Comparison of ENCODE assay signal across 16 cellular contexts in genomic region chr10:26779176-26779860, GRCh38.
DNase-seq lines count a peak whose midpoint lies in the region; ATAC-seq and TF ChIP-seq lines count a peak whose summit lies in the region.
"Had no signal": no experiment of that assay in that cellular context is flagged by ENCODE, and none has a peak within 500 bp of the region (broad histone marks: within the 10 kb centered on the region; RNA-seq: fewer than 3 reads in every experiment).

No MANE protein-coding gene starts in this region.

- TF ChIP-seq EP300 in sigmoid colon (IDR thresholded peaks at IDR 0.05) = no peak

- intact Hi-C loops in sigmoid colon (cut with DNase I) = no loop called here

- H3K9me3 Mint-ChIP-seq in chondrocyte (ENCODE audit: low read depth) = no peaks in the 10 kb centered on the region
- H3K9me3 Mint-ChIP-seq: effector memory CD8-positive, alpha-beta T cell; nephron progenitor cell had no signal

- 44 to 77% methylated on average over 4 of the region's 4 CpGs for WGBS in sigmoid colon, 2 donors

- no peak for TF ChIP-seq CTCF in chondrocyte (IDR thresholded peaks at IDR 0.05)
- TF ChIP-seq CTCF in GM20000 (IDR thresholded peaks at IDR 0.05; ENCODE audit: extremely low read depth, missing control alignments) = no peak
- no peak for TF ChIP-seq CTCF in sigmoid colon (IDR thresholded peaks at IDR 0.05)

- no peaks in the 10 kb centered on the region for H3K27me3 Mint-ChIP-seq in chondrocyte (ENCODE audit: low read depth)
- H3K27me3 Mint-ChIP-seq: effector memory CD8-positive, alpha-beta T cell had no signal

- H3K4me1 ChIP-seq in mucosa of rectum (ENCODE audit: control insufficient read depth in 2 of 2, insufficient read depth in 2 of 2, low read length in 2 of 2) (peaks cover 14 to 26% of the 10 kb centered on the region in 2 donors), sigmoid colon (peaks cover 0 to 31% (median 22%) of the 10 kb centered on the region in 4 donors)

- no peaks in the 10 kb centered on the region for H3K27me3 ChIP-seq in mucosa of rectum (ENCODE audit: control insufficient read depth in 2 of 2, insufficient read depth in 2 of 2, low read length in 2 of 2)
- no peaks in the 10 kb centered on the region for H3K27me3 ChIP-seq in sigmoid colon

- no peak overlapping the region for H3K4me3 Mint-ChIP-seq in chondrocyte (ENCODE audit: unreplicated experiment)
- H3K4me3 Mint-ChIP-seq: nephron progenitor cell had no signal

- H3K4me3 ChIP-seq in mucosa of rectum (ENCODE audit: low read length in 2 of 2) (no peak overlapping the region), sigmoid colon (no peak overlapping the region)
- H3K4me3 ChIP-seq: thoracic aorta had no signal

- H3K36me3 ChIP-seq in mucosa of rectum (ENCODE audit: control insufficient read depth in 2 of 2, insufficient read depth in 2 of 2, low read length in 2 of 2) (no peaks in the 10 kb centered on the region), sigmoid colon (no peaks in the 10 kb centered on the region)
- H3K36me3 ChIP-seq: thoracic aorta had no signal

- ATAC-seq in esophagus mucosa = no peak
- ATAC-seq: activated naive CD4-positive, alpha-beta T cell treated with anti-CD3 and anti-CD28 coated beads, Interleukin-2, amount 50 U/mL, for 72 hours; effector memory CD8-positive, alpha-beta T cell had no signal

- no peaks in the 10 kb centered on the region for H3K36me3 Mint-ChIP-seq in chondrocyte (ENCODE audit: low read depth)

- peak overlapping the region; percentile 18 to 59 for H3K27ac ChIP-seq in mucosa of rectum (ENCODE audit: low read depth in 2 of 2, low read length in 2 of 2)
- no peak overlapping the region for H3K27ac ChIP-seq in sigmoid colon
- H3K27ac ChIP-seq: thoracic aorta had no signal

- no peak for TF ChIP-seq POLR2A in sigmoid colon (IDR thresholded peaks at IDR 0.05)

- DNase-seq in DMS53 (lab: John Stamatoyannopoulos, UW) = peak; percentile 59
- peak; percentile 29 for DNase-seq in MV-4-11 (lab: John Stamatoyannopoulos, UW)
- no peak for DNase-seq in chondrocyte (ENCODE audit: low spot score)
- DNase-seq in T-helper 9 cell = no peak
- no peak for DNase-seq in GM20000 (ENCODE audit: low spot score)
- no peak for DNase-seq in sigmoid colon
- DNase-seq: caudate nucleus; effector memory CD8-positive, alpha-beta T cell; foreskin melanocyte; NCI-H2107; nephron progenitor cell; stimulated activated CD4-positive, alpha-beta T cell treated with anti-CD3 and anti-CD28 coated beads, Interleukin-2, amount 100 ng/mL, for 24 hours had no signal

- peaks cover 35% of the 10 kb centered on the region for H3K4me1 Mint-ChIP-seq in chondrocyte (ENCODE audit: low read depth)
- H3K4me1 Mint-ChIP-seq: nephron progenitor cell had no signal

- peak overlapping the region; percentile 22 for H3K27ac Mint-ChIP-seq in chondrocyte (ENCODE audit: unreplicated experiment)
- H3K27ac Mint-ChIP-seq: activated naive CD4-positive, alpha-beta T cell treated with anti-CD3 and anti-CD28 coated beads, Interleukin-2, amount 50 U/mL, for 72 hours; nephron progenitor cell had no signal

- H3K9me3 ChIP-seq in mucosa of rectum (ENCODE audit: control insufficient read depth in 2 of 2, low read length in 2 of 2) = no peaks in the 10 kb centered on the region
- no peaks in the 10 kb centered on the region for H3K9me3 ChIP-seq in sigmoid colon
- H3K9me3 ChIP-seq: thoracic aorta had no signal

- H3K9ac ChIP-seq in mucosa of rectum (ENCODE audit: low read depth in 1 of 2, low read length in 2 of 2) = no peak overlapping the region

Comparison
In these comparisons a context has a peak if more than half of its experiments do, and no peak if none do; other contexts are left out.
1. DNase-seq: peak in DMS53 (single experiment) and MV-4-11 (single experiment); none in chondrocyte (single experiment), T-helper 9 cell (single experiment), GM20000 (single experiment) and sigmoid colon (single experiment).
2. H3K27ac ChIP-seq: peak in mucosa of rectum (2 of 2); none in sigmoid colon (0 of 4).